ENCODE assay signal across 8 cellular contexts in genomic region chr6:16318953-16319720, GRCh38.
DNase-seq lines count a peak whose midpoint lies in the region; ATAC-seq, FAIRE-seq and TF ChIP-seq lines count a peak whose summit lies in the region.

No MANE protein-coding gene starts in this region.

- WGBS in K562 (ENCODE audit: insufficient coverage, low coverage, missing lambda C conversion rate), result 92% methylated on average over 8 of the region's 8 CpGs

- H3K4me3 ChIP-seq in A673 (ENCODE audit: low read depth, low read length, poor library complexity, severe bottlenecking), result no peak overlapping the region
- no peak overlapping the region for H3K4me3 ChIP-seq in K562

- H3K4me3 Mint-ChIP-seq in HFFc6, result peak overlapping the region; percentile 89
- peak overlapping the region in 9 of 10 donors; percentile 56 to 86 (median 80) for H3K4me3 Mint-ChIP-seq in naive thymus-derived CD8-positive, alpha-beta T cell

- H3K4me1 ChIP-seq in A673 (ENCODE audit: insufficient read depth, low read length, poor library complexity, severe bottlenecking), result peaks cover 54% of the 10 kb centered on the region
- peaks cover 19 to 45% of the 10 kb centered on the region in 2 experiments; a peak in 4 of 5 replicates for H3K4me1 ChIP-seq in K562 (replicated peaks in 1 of 2; ENCODE audit: control insufficient read depth in 2 of 2, insufficient read depth in 2 of 2, low read length in 2 of 2)

- H3K36me3 Mint-ChIP-seq in HFFc6 (ENCODE audit: low read depth), result no peaks in the 10 kb centered on the region; the same call in 1 of the 2 replicates
- H3K36me3 Mint-ChIP-seq in naive thymus-derived CD8-positive, alpha-beta T cell, result peaks cover 0 to 3% (median 0%) of the 10 kb centered on the region in 3 donors

- in situ Hi-C loops in K562 (cut with MboI), result no loop called here

- peak overlapping the region; percentile 98 for H2AFZ ChIP-seq in K562 (ENCODE audit: low read depth, low read length)

- no peaks in the 10 kb centered on the region for H3K9me3 ChIP-seq in A673 (ENCODE audit: low read depth, low read length, poor library complexity, severe bottlenecking)
- no peaks in the 10 kb centered on the region for H3K9me3 ChIP-seq in K562 (replicated peaks; ENCODE audit: control insufficient read depth, insufficient read depth, low read depth, low read length)

- POLR2A ChIA-PET in A673 (lab: Charles Lee; ENCODE audit: low non-redundant PET), result no interaction called here
- POLR2A ChIA-PET in K562 (lab: Yijun Ruan, JAX), result interaction anchor here (0.5 to 1.7 kb wide), 6 partner anchors 16 to 928 kb away, joined by 3 to 6 read pairs (median 4); partner anchors contain the start of gene MYLIP
- POLR2A ChIA-PET in naive thymus-derived CD8-positive, alpha-beta T cell (lab: Charles Lee), result interaction anchor here (0.7 to 1.0 kb wide), 4 partner anchors 11 to 445 kb away, joined by 4 to 9 read pairs (median 6); partner anchors contain the start of gene MYLIP

- peak overlapping the region; percentile 1 to 75; a peak in 3 of 4 replicates for H3K9ac ChIP-seq in K562 (ENCODE audit: insufficient read depth in 1 of 2, low read depth in 2 of 2, low read length in 2 of 2)

- H3K79me2 ChIP-seq in K562 (ENCODE audit: control insufficient read depth, insufficient read depth, low read length), result no peaks in the 10 kb centered on the region

- peak overlapping the region; percentile 97 for H3K27ac Mint-ChIP-seq in HFFc6
- H3K27ac Mint-ChIP-seq in naive thymus-derived CD8-positive, alpha-beta T cell, result peak overlapping the region; percentile 91 to 99 (median 95)

- intact Hi-C loops in A673 (cut with micrococcal nuclease; ENCODE audit: unreplicated experiment), result no loop called here
- intact Hi-C loops in K562 (cut with micrococcal nuclease), result no loop called here

- FAIRE-seq in K562 (lab: Jason Lieb, UNC), result no peak

- ATAC-seq in K562 (no peak), HG02938 (IDR thresholded peaks at IDR 0.05; ENCODE audit: unreplicated experiment) (no peak), GM21576 (IDR thresholded peaks at IDR 0.05; ENCODE audit: unreplicated experiment) (no peak), HG02571 (IDR thresholded peaks at IDR 0.05; ENCODE audit: unreplicated experiment) (no peak)
- ATAC-seq in naive thymus-derived CD8-positive, alpha-beta T cell, result no peak

- DNase-seq in A673 (ENCODE audit: low spot score), result no peak
- DNase-seq in HFFc6, result no peak
- DNase-seq in K562 (ENCODE audit: extremely low read depth in 1 of 4, low spot score in 3 of 4), result no peak
- no peak for DNase-seq in naive thymus-derived CD8-positive, alpha-beta T cell
- no peak for DNase-seq in NCI-H774 (lab: John Stamatoyannopoulos, UW)

- peaks cover 4% of the 10 kb centered on the region for H3K27me3 Mint-ChIP-seq in HFFc6 (ENCODE audit: insufficient read depth)
- H3K27me3 Mint-ChIP-seq in naive thymus-derived CD8-positive, alpha-beta T cell, result no peaks in the 10 kb centered on the region

- CTCF ChIA-PET in A673 (lab: Charles Lee), result interaction anchor here (0.6 kb wide), 1 partner anchor 13 kb away, joined by 3 read pairs; no protein-coding TSS in a partner anchor
- CTCF ChIA-PET in K562 (lab: Yijun Ruan, JAX; ENCODE audit: low intra/inter-chr PET ratio), result no interaction called here

- peaks cover 74% of the 10 kb centered on the region for H3K4me1 Mint-ChIP-seq in HFFc6 (ENCODE audit: low read depth)
- H3K4me1 Mint-ChIP-seq in naive thymus-derived CD8-positive, alpha-beta T cell, result peaks cover 28 to 74% (median 68%) of the 10 kb centered on the region in 4 donors

- H3K36me3 ChIP-seq in A673 (ENCODE audit: insufficient read depth, low read length, poor library complexity, severe bottlenecking) (no peaks in the 10 kb centered on the region), K562 (ENCODE audit: control insufficient read depth, insufficient read depth, low read length) (no peaks in the 10 kb centered on the region)

- peak overlapping the region; percentile 87; the same call in 1 of the 2 replicates for H3K4me2 ChIP-seq in K562 (ENCODE audit: insufficient read depth, low read length)

- H3K9me3 Mint-ChIP-seq in HFFc6, result no peaks in the 10 kb centered on the region
- no peaks in the 10 kb centered on the region for H3K9me3 Mint-ChIP-seq in naive thymus-derived CD8-positive, alpha-beta T cell

- H3K27me3 ChIP-seq in A673 (replicated peaks; ENCODE audit: insufficient read depth, low read depth, low read length, poor library complexity) (no peaks in the 10 kb centered on the region), K562 (ENCODE audit: control insufficient read depth in 2 of 2, insufficient read depth in 2 of 2, low read length in 2 of 2) (no peaks in the 10 kb centered on the region; a peak in 1 of 5 replicates)

- TF ChIP-seq CTCF in A673 (conservative IDR thresholded peaks at IDR 0.05; ENCODE audit: low read depth, low read length), result no peak
- no peak for TF ChIP-seq CTCF in HFFc6 (IDR thresholded peaks at IDR 0.05)
- no peak for TF ChIP-seq CTCF in K562 (IDR thresholded peaks at IDR 0.05 in 2 of 3, conservative IDR thresholded peaks at IDR 0.05 in 1 of 3; ENCODE audit: insufficient read depth in 2 of 3, low read depth in 1 of 3, low read length in 3 of 3)

- no peak for TF ChIP-seq POLR2A in K562 (conservative IDR thresholded peaks at IDR 0.05)

- H3K27ac ChIP-seq in A673 (ENCODE audit: low read depth, low read length, poor library complexity, severe bottlenecking) (peak overlapping the region; percentile 72), K562 (ENCODE audit: extremely low read depth, low read depth, low read length) (peak overlapping the region; percentile 93)

- no peaks in the 10 kb centered on the region for H4K20me1 ChIP-seq in K562 (replicated peaks; ENCODE audit: control insufficient read depth, insufficient read depth, low read length)

- no peak for TF ChIP-seq RAD21 in K562 (CRISPR knock-in tag; conservative IDR thresholded peaks at IDR 0.05 in 1 of 2, IDR thresholded peaks at IDR 0.05 in 1 of 2)

- BruUV-seq in A673 (replicated peaks; lab: Mats Ljungman, UMichigan), result no TSS peak
- BruUV-seq in K562 (replicated peaks; lab: Mats Ljungman, UMichigan), result no TSS peak

- H3K9me1 ChIP-seq in K562 (ENCODE audit: control insufficient read depth, insufficient read depth, low read length), result no peaks in the 10 kb centered on the region

- no peak for TF ChIP-seq EP300 in K562 (IDR thresholded peaks at IDR 0.05; ENCODE audit: low read length)

TF ChIP-seq in K562, 482 proteins besides CTCF, POLR2A, EP300 and RAD21:
- TF ChIP-seq ZNF316 (IDR thresholded peaks at IDR 0.05) (0 out of 2 replicates have a peak, but pooled peaks have one; percentile 7), KDM1A (IDR thresholded peaks at IDR 0.05) (peak in 1 of 2 experiments; percentile 42; a peak in 1 of 4 replicates), ZNF121 (CRISPR knock-in tag; conservative IDR thresholded peaks at IDR 0.05) (peak; percentile 99), TEAD2 (tag; IDR thresholded peaks at IDR 0.05) (no peak), PRPF4 (IDR thresholded peaks at IDR 0.05; ENCODE audit: insufficient read depth, low read depth, low read length, poor library complexity, severe bottlenecking) (no peak), ASH1L (IDR thresholded peaks at IDR 0.05; ENCODE audit: borderline replicate concordance, low read depth, partially characterized antibody) (peak; percentile 15), BCOR (IDR thresholded peaks at IDR 0.05) (peak; percentile 88), PHF20 (IDR thresholded peaks at IDR 0.05; ENCODE audit: partially characterized antibody) (peak; percentile 12), RBM25 (IDR thresholded peaks at IDR 0.05; ENCODE audit: low read depth, low read length, severe bottlenecking) (peak; percentile 39)
